Comparison of ENCODE assay signal across 2 cellular contexts in the genomic region with DNA sequence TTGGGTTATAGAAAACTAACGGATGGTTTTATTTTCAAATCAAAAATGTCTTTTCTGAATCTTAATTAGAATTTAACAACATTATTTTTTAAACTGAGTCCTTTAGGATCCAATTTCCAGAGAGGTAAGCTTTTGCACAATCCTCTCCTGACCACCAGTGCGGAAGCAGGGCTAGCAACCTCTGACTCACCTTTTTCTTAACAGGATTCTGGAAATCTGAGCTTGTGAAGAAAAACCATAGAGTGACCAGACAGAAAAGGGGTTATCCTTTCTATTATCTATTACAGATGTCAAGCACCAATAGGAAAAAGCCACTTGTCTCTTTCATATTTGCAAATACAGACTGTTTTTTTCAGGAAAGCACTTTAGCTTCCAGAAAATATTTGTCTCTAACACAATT.
TF ChIP-seq lines count a peak whose summit lies in the region.

No MANE protein-coding gene starts in this region.

TF ChIP-seq in IMR-90, 13 proteins besides CTCF, POLR2A, EP300 and RAD21:
- TF ChIP-seq FOS (IDR thresholded peaks at IDR 0.05; ENCODE audit: low read depth, low read length) = peak; percentile 32; the same call in 1 of the 2 replicates
- TF ChIP-seq CHD1 (IDR thresholded peaks at IDR 0.05; ENCODE audit: low read depth, low read length) = no peak
- TF ChIP-seq NFE2L2 (IDR thresholded peaks at IDR 0.05; ENCODE audit: low read depth, low read length) = 0 out of 2 replicates have a peak, but pooled peaks have one; percentile 28
- TF ChIP-seq MXI1 (IDR thresholded peaks at IDR 0.05; ENCODE audit: borderline replicate concordance, low read depth, low read length) = no peak
- no peak for TF ChIP-seq RFX5 (IDR thresholded peaks at IDR 0.05; ENCODE audit: low read depth, low read length)
- TF ChIP-seq, protein P1, sequence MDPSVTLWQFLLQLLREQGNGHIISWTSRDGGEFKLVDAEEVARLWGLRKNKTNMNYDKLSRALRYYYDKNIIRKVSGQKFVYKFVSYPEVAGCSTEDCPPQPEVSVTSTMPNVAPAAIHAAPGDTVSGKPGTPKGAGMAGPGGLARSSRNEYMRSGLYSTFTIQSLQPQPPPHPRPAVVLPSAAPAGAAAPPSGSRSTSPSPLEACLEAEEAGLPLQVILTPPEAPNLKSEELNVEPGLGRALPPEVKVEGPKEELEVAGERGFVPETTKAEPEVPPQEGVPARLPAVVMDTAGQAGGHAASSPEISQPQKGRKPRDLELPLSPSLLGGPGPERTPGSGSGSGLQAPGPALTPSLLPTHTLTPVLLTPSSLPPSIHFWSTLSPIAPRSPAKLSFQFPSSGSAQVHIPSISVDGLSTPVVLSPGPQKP (IDR thresholded peaks at IDR 0.05; ENCODE audit: borderline replicate concordance, low read depth, low read length) = no peak
- no peak for TF ChIP-seq SMC3 (IDR thresholded peaks at IDR 0.05; ENCODE audit: low read depth, low read length)
- TF ChIP-seq, protein P2, sequence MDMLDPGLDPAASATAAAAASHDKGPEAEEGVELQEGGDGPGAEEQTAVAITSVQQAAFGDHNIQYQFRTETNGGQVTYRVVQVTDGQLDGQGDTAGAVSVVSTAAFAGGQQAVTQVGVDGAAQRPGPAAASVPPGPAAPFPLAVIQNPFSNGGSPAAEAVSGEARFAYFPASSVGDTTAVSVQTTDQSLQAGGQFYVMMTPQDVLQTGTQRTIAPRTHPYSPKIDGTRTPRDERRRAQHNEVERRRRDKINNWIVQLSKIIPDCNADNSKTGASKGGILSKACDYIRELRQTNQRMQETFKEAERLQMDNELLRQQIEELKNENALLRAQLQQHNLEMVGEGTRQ (IDR thresholded peaks at IDR 0.05; ENCODE audit: low read depth, low read length) = no peak
- no peak for TF ChIP-seq MAZ (IDR thresholded peaks at IDR 0.05; ENCODE audit: borderline replicate concordance, low read depth, low read length)
- no peak for TF ChIP-seq BHLHE40 (IDR thresholded peaks at IDR 0.05; ENCODE audit: low read depth, low read length)
- peak; percentile 90 for TF ChIP-seq CEBPB (IDR thresholded peaks at IDR 0.05; ENCODE audit: low read depth, low read length)
- no peak for TF ChIP-seq MAFK (IDR thresholded peaks at IDR 0.05; ENCODE audit: low read depth, low read length)
- no peak for TF ChIP-seq RCOR1 (IDR thresholded peaks at IDR 0.05; ENCODE audit: insufficient replicate concordance, low read length)

TF ChIP-seq in neural cell, 6 proteins besides CTCF, POLR2A, EP300 and RAD21 (continued from another document):
- TF ChIP-seq SMC3 (conservative IDR thresholded peaks at IDR 0.05; ENCODE audit: poor library complexity) = no peak
- TF ChIP-seq, protein P3, sequence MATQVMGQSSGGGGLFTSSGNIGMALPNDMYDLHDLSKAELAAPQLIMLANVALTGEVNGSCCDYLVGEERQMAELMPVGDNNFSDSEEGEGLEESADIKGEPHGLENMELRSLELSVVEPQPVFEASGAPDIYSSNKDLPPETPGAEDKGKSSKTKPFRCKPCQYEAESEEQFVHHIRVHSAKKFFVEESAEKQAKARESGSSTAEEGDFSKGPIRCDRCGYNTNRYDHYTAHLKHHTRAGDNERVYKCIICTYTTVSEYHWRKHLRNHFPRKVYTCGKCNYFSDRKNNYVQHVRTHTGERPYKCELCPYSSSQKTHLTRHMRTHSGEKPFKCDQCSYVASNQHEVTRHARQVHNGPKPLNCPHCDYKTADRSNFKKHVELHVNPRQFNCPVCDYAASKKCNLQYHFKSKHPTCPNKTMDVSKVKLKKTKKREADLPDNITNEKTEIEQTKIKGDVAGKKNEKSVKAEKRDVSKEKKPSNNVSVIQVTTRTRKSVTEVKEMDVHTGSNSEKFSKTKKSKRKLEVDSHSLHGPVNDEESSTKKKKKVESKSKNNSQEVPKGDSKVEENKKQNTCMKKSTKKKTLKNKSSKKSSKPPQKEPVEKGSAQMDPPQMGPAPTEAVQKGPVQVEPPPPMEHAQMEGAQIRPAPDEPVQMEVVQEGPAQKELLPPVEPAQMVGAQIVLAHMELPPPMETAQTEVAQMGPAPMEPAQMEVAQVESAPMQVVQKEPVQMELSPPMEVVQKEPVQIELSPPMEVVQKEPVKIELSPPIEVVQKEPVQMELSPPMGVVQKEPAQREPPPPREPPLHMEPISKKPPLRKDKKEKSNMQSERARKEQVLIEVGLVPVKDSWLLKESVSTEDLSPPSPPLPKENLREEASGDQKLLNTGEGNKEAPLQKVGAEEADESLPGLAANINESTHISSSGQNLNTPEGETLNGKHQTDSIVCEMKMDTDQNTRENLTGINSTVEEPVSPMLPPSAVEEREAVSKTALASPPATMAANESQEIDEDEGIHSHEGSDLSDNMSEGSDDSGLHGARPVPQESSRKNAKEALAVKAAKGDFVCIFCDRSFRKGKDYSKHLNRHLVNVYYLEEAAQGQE (IDR thresholded peaks at IDR 0.05; ENCODE audit: borderline replicate concordance) = no peak
- no peak for TF ChIP-seq EZH2 (IDR thresholded peaks at IDR 0.05; ENCODE audit: borderline replicate concordance, insufficient read depth, low read length, poor library complexity, severe bottlenecking)
- TF ChIP-seq MXI1 (conservative IDR thresholded peaks at IDR 0.05; ENCODE audit: poor library complexity, severe bottlenecking) = no peak
